ENCODE assay signal across 4 cellular contexts in genomic region chr17:5161793-5162192, GRCh38. TPM values are rescaled to one million over a fixed set of nuclear protein-coding genes. Genes with fewer than 3 reads are reported as not detected.
"Had no signal": no experiment of that assay in that cellular context is flagged by ENCODE, and none has a peak within 500 bp of the region (broad histone marks: within the 10 kb centered on the region; RNA-seq: fewer than 3 reads in every experiment).

No MANE protein-coding gene starts in this region.

RNA-seq across cellular contexts. Expression of gene USP6, which starts 46.0 kb away (rescaled TPM):
- total RNA-seq: MCF 10A, RPMI7951, SJCRH30, SK-MEL-5 had no signal
